Comparison of ENCODE assay signal across 8 cellular contexts in genomic region chr5:148957591-148958202, GRCh38.
DNase-seq lines count a peak whose midpoint lies in the region; ATAC-seq and TF ChIP-seq lines count a peak whose summit lies in the region.

No MANE protein-coding gene starts in this region.

- no peaks in the 10 kb centered on the region for H3K36me3 ChIP-seq in effector memory CD4-positive, alpha-beta T cell (ENCODE audit: control insufficient read depth, insufficient read depth, low read length)
- H3K36me3 ChIP-seq in neural cell (ENCODE audit: insufficient read depth, low read length) (no peaks in the 10 kb centered on the region), uterus (no peaks in the 10 kb centered on the region)

- DNase-seq in AG08396 (ENCODE audit: low spot score): peak; percentile 47
- DNase-seq in M059J (ENCODE audit: low read depth): peak; percentile 48
- peak; percentile 27 for DNase-seq in activated B cell treated with CpG ODN at 0.5 μM for 24 hours
- peak; percentile 2 to 27 (median 17) for DNase-seq in effector memory CD4-positive, alpha-beta T cell
- no peak for DNase-seq in uterus
- DNase-seq in GOT3 (lab: John Stamatoyannopoulos, UW): no peak

- H3K4me1 ChIP-seq in effector memory CD4-positive, alpha-beta T cell (ENCODE audit: control insufficient read depth, insufficient read depth, low read length, poor library complexity, severe bottlenecking): no peaks in the 10 kb centered on the region
- H3K4me1 ChIP-seq in uterus: no peaks in the 10 kb centered on the region

- no peak overlapping the region for H3K27ac Mint-ChIP-seq in activated B cell treated with CpG ODN at 0.5 μM for 24 hours

- TF ChIP-seq EP300 in neural cell (conservative IDR thresholded peaks at IDR 0.05; ENCODE audit: poor library complexity, severe bottlenecking): no peak

- peaks cover 2% of the 10 kb centered on the region for H3K27me3 Mint-ChIP-seq in activated B cell treated with CpG ODN at 0.5 μM for 24 hours

- no peak overlapping the region for H2AFZ ChIP-seq in neural cell (ENCODE audit: low read depth, low read length)

- H3K9me3 Mint-ChIP-seq in activated B cell treated with CpG ODN at 0.5 μM for 24 hours: no peaks in the 10 kb centered on the region

- peak; percentile 57 for ATAC-seq in GM18498 (IDR thresholded peaks at IDR 0.05; ENCODE audit: unreplicated experiment)
- peak; percentile 66 for ATAC-seq in activated B cell treated with CpG ODN at 0.5 μM for 24 hours (ENCODE audit: low read depth)

- H3K27me3 ChIP-seq in effector memory CD4-positive, alpha-beta T cell (replicated peaks; ENCODE audit: control insufficient read depth, insufficient read depth, low read length, poor library complexity, severe bottlenecking): no peaks in the 10 kb centered on the region
- H3K27me3 ChIP-seq in neural cell (ENCODE audit: insufficient read depth, low read depth, low read length): no peaks in the 10 kb centered on the region
- no peaks in the 10 kb centered on the region for H3K27me3 ChIP-seq in uterus

- no peaks in the 10 kb centered on the region for H3K9me3 ChIP-seq in effector memory CD4-positive, alpha-beta T cell (ENCODE audit: control insufficient read depth, low read length)
- no peaks in the 10 kb centered on the region for H3K9me3 ChIP-seq in neural cell (ENCODE audit: low read length)
- no peaks in the 10 kb centered on the region for H3K9me3 ChIP-seq in uterus

- H3K4me3 Mint-ChIP-seq in activated B cell treated with CpG ODN at 0.5 μM for 24 hours: no peak overlapping the region

- CTCF ChIA-PET in activated B cell treated with CpG ODN at 0.5 μM for 24 hours (lab: Charles Lee): interaction anchor here (0.6 to 15.8 kb wide), 34 partner anchors 8 to 244 kb away, joined by 3 to 548 read pairs (median 4); no protein-coding TSS in a partner anchor

- no peak for TF ChIP-seq POLR2A in uterus (IDR thresholded peaks at IDR 0.05)

- H3K9ac ChIP-seq in neural cell (ENCODE audit: low read length): no peak overlapping the region

- H3K4me1 Mint-ChIP-seq in activated B cell treated with CpG ODN at 0.5 μM for 24 hours: no peaks in the 10 kb centered on the region

- no peak for TF ChIP-seq RAD21 in neural cell (conservative IDR thresholded peaks at IDR 0.05)

- no peak overlapping the region for H3K4me3 ChIP-seq in effector memory CD4-positive, alpha-beta T cell (ENCODE audit: insufficient read depth, low read depth, low read length, poor library complexity, severe bottlenecking)
- no peak overlapping the region for H3K4me3 ChIP-seq in neural cell (ENCODE audit: low read length)
- no peak overlapping the region for H3K4me3 ChIP-seq in uterus

- H4K20me1 ChIP-seq in neural cell (ENCODE audit: insufficient read depth): no peaks in the 10 kb centered on the region

- POLR2A ChIA-PET in activated B cell treated with CpG ODN at 0.5 μM for 24 hours (lab: Charles Lee): interaction anchor here (0.6 to 1.1 kb wide), 3 partner anchors 131 to 216 kb away, joined by 3 to 5 read pairs (median 3); partner anchors contain the start of gene ADRB2

- H3F3A ChIP-seq in neural cell (ENCODE audit: insufficient read depth, low read length, poor library complexity, severe bottlenecking): no peaks in the 10 kb centered on the region

- no peaks in the 10 kb centered on the region for H3K36me3 Mint-ChIP-seq in activated B cell treated with CpG ODN at 0.5 μM for 24 hours (ENCODE audit: low read depth)

- intact Hi-C loops in activated B cell treated with CpG ODN at 0.5 μM for 24 hours (cut with micrococcal nuclease) (loop anchor here (1.0 to 5.0 kb wide), 6 partner anchors 41 to 224 kb away; no protein-coding TSS in a partner anchor), uterus (cut with DNase I; ENCODE audit: low total_unique reads) (no loop called here)

- H3K4me2 ChIP-seq in neural cell (ENCODE audit: low read length): no peak overlapping the region

- H3K27ac ChIP-seq in effector memory CD4-positive, alpha-beta T cell (ENCODE audit: insufficient read depth, low read length, poor library complexity, severe bottlenecking): no peak overlapping the region
- H3K27ac ChIP-seq in neural cell (ENCODE audit: low read length) (no peak overlapping the region), uterus (no peak overlapping the region)

- no peaks in the 10 kb centered on the region for H3K79me2 ChIP-seq in neural cell (replicated peaks; ENCODE audit: insufficient read depth, low read length)

- H3K9me2 ChIP-seq in neural cell (ENCODE audit: insufficient read depth, low read length): no peaks in the 10 kb centered on the region

- no peak for TF ChIP-seq CTCF in activated B cell treated with CpG ODN at 0.5 μM for 24 hours (IDR thresholded peaks at IDR 0.05)
- peak; percentile 31 for TF ChIP-seq CTCF in neural cell (IDR thresholded peaks at IDR 0.05; ENCODE audit: poor library complexity, severe bottlenecking)
- TF ChIP-seq CTCF in uterus (IDR thresholded peaks at IDR 0.05): peak in 3 of 4 experiments; percentile 11 to 44 (median 20)

TF ChIP-seq in neural cell, 6 proteins besides CTCF, POLR2A, EP300 and RAD21:
- TF ChIP-seq EZH2 (IDR thresholded peaks at IDR 0.05; ENCODE audit: borderline replicate concordance, insufficient read depth, low read length, poor library complexity, severe bottlenecking) (no peak), TAF1 (IDR thresholded peaks at IDR 0.05; ENCODE audit: low read depth) (no peak)

Comparison
In these comparisons a context has a peak if more than half of its experiments do, and no peak if none do; other contexts are left out.
1. DNase-seq: peak in AG08396 (single experiment), M059J (single experiment), activated B cell treated with CpG ODN at 0.5 μM for 24 hours (single experiment) and effector memory CD4-positive, alpha-beta T cell (3 of 3); none in uterus (0 of 2) and GOT3 (single experiment).